In the genomic region with DNA sequence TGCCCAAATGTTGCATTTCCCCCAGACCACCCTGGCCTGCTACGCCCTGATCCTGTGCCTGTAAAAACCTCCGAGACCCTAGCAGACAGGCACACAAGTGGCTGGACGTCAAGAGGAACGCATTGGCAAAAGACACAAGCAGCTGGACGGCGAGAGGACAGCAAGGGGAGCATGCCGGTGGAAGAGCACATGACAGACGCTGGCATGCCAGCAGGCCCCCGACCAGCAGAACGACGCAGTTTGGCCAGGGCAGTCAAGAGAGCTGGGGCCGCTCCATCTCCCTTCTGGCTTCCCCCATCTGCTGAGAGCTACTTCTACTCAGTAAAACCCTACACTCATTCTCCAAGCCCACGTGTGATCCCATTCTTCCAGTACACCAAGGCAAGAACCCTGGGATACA, we compare ENCODE assay signal across 10 cellular contexts.
"Had no signal": no experiment of that assay in that cellular context is flagged by ENCODE, and none has a peak within 500 bp of the region (broad histone marks: within the 10 kb centered on the region; RNA-seq: fewer than 3 reads in every experiment).

No MANE protein-coding gene starts in this region.

- H3K4me3 Mint-ChIP-seq: activated naive CD8-positive, alpha-beta T cell treated with anti-CD3 and anti-CD28 coated beads, Interleukin-2, amount 50 U/mL, for 24 hours; nephron progenitor cell had no signal

- H3K27ac Mint-ChIP-seq: activated naive CD8-positive, alpha-beta T cell treated with anti-CD3 and anti-CD28 coated beads, Interleukin-2, amount 50 U/mL, for 24 hours had no signal

- H3K4me1 Mint-ChIP-seq: activated naive CD8-positive, alpha-beta T cell treated with anti-CD3 and anti-CD28 coated beads, Interleukin-2, amount 50 U/mL, for 24 hours; nephron progenitor cell had no signal

- ATAC-seq: activated naive CD8-positive, alpha-beta T cell treated with anti-CD3 and anti-CD28 coated beads, Interleukin-2, amount 50 U/mL, for 24 hours; SK-N-SH treated with all-trans-retinoic acid at 6 μM for 48 hours; upper lobe of right lung had no signal

- H3K9me3 Mint-ChIP-seq: activated naive CD8-positive, alpha-beta T cell treated with anti-CD3 and anti-CD28 coated beads, Interleukin-2, amount 50 U/mL, for 24 hours; nephron progenitor cell had no signal

- DNase-seq: activated CD4-positive, alpha-beta T cell treated with anti-CD3 and anti-CD28 coated beads, Interleukin-2, amount 50 U/mL, for 48 hours; activated CD4-positive, CD25-positive, alpha-beta regulatory T cell treated with anti-CD3 and anti-CD28 coated beads, Interleukin-2, amount 50 U/mL, for 72 hours; activated naive CD4-positive, alpha-beta T cell; activated naive CD8-positive, alpha-beta T cell treated with anti-CD3 and anti-CD28 coated beads, Interleukin-2, amount 50 U/mL, for 24 hours; nephron progenitor cell; stimulated activated CD4-positive, alpha-beta T cell treated with anti-CD3 and anti-CD28 coated beads, Interleukin-12 subunit alpha, Interleukin-12 subunit beta, amount 100 ng/mL, for 4 hours; stimulated activated CD4-positive, alpha-beta T cell treated with anti-CD3 and anti-CD28 coated beads, Interleukin-2, amount 100 ng/mL, for 24 hours; T-helper 1 cell; upper lobe of right lung had no signal

- H3K27me3 Mint-ChIP-seq: activated naive CD8-positive, alpha-beta T cell treated with anti-CD3 and anti-CD28 coated beads, Interleukin-2, amount 50 U/mL, for 24 hours had no signal
